Comparison of ENCODE assay signal across 8 cellular contexts in genomic region chr1:188889166-188889565, GRCh38.
"Had no signal": no experiment of that assay in that cellular context is flagged by ENCODE, and none has a peak within 500 bp of the region (broad histone marks: within the 10 kb centered on the region; RNA-seq: fewer than 3 reads in every experiment).

No MANE protein-coding gene starts in this region.

- H3K9me3 Mint-ChIP-seq: GM23338, H9 had no signal

- H3K4me1 Mint-ChIP-seq: GM23338, H9 had no signal

- H3K9me3 ChIP-seq: HAP-1 had no signal

- H3K9ac ChIP-seq: GM23248 had no signal

- ATAC-seq: GM23338, HCT116 had no signal

- H3K4me2 ChIP-seq: GM23338 had no signal

- H3K4me3 Mint-ChIP-seq: GM23338, H9, HFFc6 had no signal

- H3K4me1 ChIP-seq: HAP-1 had no signal

- DNase-seq: GM23248, GOT3, H7, H9, HFFc6 had no signal

- H3K27ac Mint-ChIP-seq: GM23338, H9, HFFc6 had no signal

- H2AFZ ChIP-seq: GM23248, GM23338 had no signal

- H3K4me3 ChIP-seq: GM23248, GM23338, HAP-1 had no signal

- H3K36me3 ChIP-seq: HAP-1 had no signal

- H3K27ac ChIP-seq: GM23248 had no signal
